17 cellular contexts compared by ENCODE assay signal in genomic region chr10:11853468-11853867, GRCh38. TPM values are rescaled to one million over a fixed set of nuclear protein-coding genes. Genes with fewer than 3 reads are reported as not detected.
DNase-seq lines count a peak whose midpoint lies in the region; ATAC-seq and TF ChIP-seq lines count a peak whose summit lies in the region.
"Had no signal": no experiment of that assay in that cellular context is flagged by ENCODE, and none has a peak within 500 bp of the region (broad histone marks: within the 10 kb centered on the region; RNA-seq: fewer than 3 reads in every experiment).

No MANE protein-coding gene starts in this region.

- H3K36me3 ChIP-seq in DND-41 (ENCODE audit: insufficient read depth, low read length) (no peaks in the 10 kb centered on the region), mammary epithelial cell (ENCODE audit: insufficient read depth, low read length) (peaks cover 43% of the 10 kb centered on the region), mesendoderm (ENCODE audit: control insufficient read depth, insufficient read depth, low read length) (peaks cover 7% of the 10 kb centered on the region)

- H2BK15ac ChIP-seq in mesendoderm (replicated peaks; ENCODE audit: low read depth) = no peak overlapping the region

- dilution Hi-C loops in mammary epithelial cell (cut with HindIII; ENCODE audit: low sequenced_read_pairs) = loop anchor here (5.0 kb wide), 1 partner anchor 71 kb away; no protein-coding TSS in a partner anchor

- no peak overlapping the region for H3K9ac ChIP-seq in DND-41 (ENCODE audit: low read depth, low read length)
- no peak overlapping the region for H3K9ac ChIP-seq in mammary epithelial cell (ENCODE audit: insufficient read depth, low read length)
- H3K9ac ChIP-seq in mesendoderm (ENCODE audit: low read length) = no peak overlapping the region
- H3K9ac ChIP-seq: BLaER1 treated with 17β-estradiol and CSF1 and Interleukin-3, amounts not matched to agents 10 nM and 100 nM had no signal

- H2AK5ac ChIP-seq in mesendoderm (ENCODE audit: low read length) = no peak overlapping the region

- peaks cover 12% of the 10 kb centered on the region for H3K27me3 ChIP-seq in DND-41 (ENCODE audit: insufficient read depth, low read length, poor library complexity)
- no peaks in the 10 kb centered on the region for H3K27me3 ChIP-seq in mammary epithelial cell (ENCODE audit: insufficient read depth, low read length)
- H3K27me3 ChIP-seq in mesendoderm (ENCODE audit: insufficient read depth, low read length, poor library complexity) = no peaks in the 10 kb centered on the region
- H3K27me3 ChIP-seq: BLaER1 treated with 17β-estradiol and CSF1 and Interleukin-3, amounts not matched to agents 10 nM and 100 nM had no signal

- H3K4me2 ChIP-seq in DND-41 (ENCODE audit: insufficient read depth, low read length) = no peak overlapping the region
- no peak overlapping the region for H3K4me2 ChIP-seq in mammary epithelial cell (ENCODE audit: insufficient read depth, low read depth, low read length)
- no peak overlapping the region for H3K4me2 ChIP-seq in mesendoderm (ENCODE audit: low read length)
- H3K4me2 ChIP-seq: BLaER1 treated with 17β-estradiol and CSF1 and Interleukin-3, amounts not matched to agents 10 nM and 100 nM had no signal

- POLR2A ChIA-PET in HEK293T (lab: Yijun Ruan, JAX) = no interaction called here

- TF ChIP-seq CTCF in DND-41 (IDR thresholded peaks at IDR 0.05; ENCODE audit: borderline replicate concordance, extremely low read depth, low read length, poor library complexity, severe bottlenecking) (peak; percentile 47), mammary epithelial cell (conservative IDR thresholded peaks at IDR 0.05 in 1 of 2, IDR thresholded peaks at IDR 0.05 in 1 of 2; ENCODE audit: extremely low read depth in 1 of 2, insufficient read depth in 1 of 2, low read depth in 1 of 2, low read length in 2 of 2) (peak; percentile 21 to 26)

- H3K9me3 ChIP-seq in DND-41 (ENCODE audit: insufficient read depth, low read length, severe bottlenecking) (no peaks in the 10 kb centered on the region), mammary epithelial cell (replicated peaks; ENCODE audit: insufficient read depth, low read length) (no peaks in the 10 kb centered on the region)
- H3K9me3 ChIP-seq: BLaER1 treated with 17β-estradiol and CSF1 and Interleukin-3, amounts not matched to agents 10 nM and 100 nM had no signal

- H3K4me3 ChIP-seq in DND-41 (ENCODE audit: low read depth in 1 of 2, low read length in 2 of 2) (no peak overlapping the region), mammary epithelial cell (replicated peaks in 1 of 3; ENCODE audit: insufficient read depth in 1 of 3, low read depth in 2 of 3, low read length in 3 of 3) (no peak overlapping the region), mesendoderm (ENCODE audit: low read length) (no peak overlapping the region)
- H3K4me3 ChIP-seq: BLaER1 treated with 17β-estradiol and CSF1 and Interleukin-3, amounts not matched to agents 10 nM and 100 nM had no signal

- H4K5ac ChIP-seq in mesendoderm (ENCODE audit: low read length) = no peak overlapping the region

- H3K18ac ChIP-seq in mesendoderm (ENCODE audit: low read length) = no peak overlapping the region

- no peak overlapping the region for H3K27ac ChIP-seq in DND-41 (ENCODE audit: low read length)
- no peak overlapping the region for H3K27ac ChIP-seq in mammary epithelial cell (ENCODE audit: insufficient read depth, low read depth, low read length)
- no peak overlapping the region for H3K27ac ChIP-seq in mesendoderm (ENCODE audit: low read depth, low read length)
- H3K27ac ChIP-seq: BLaER1 treated with 17β-estradiol and CSF1 and Interleukin-3, amounts not matched to agents 10 nM and 100 nM had no signal

- no peak overlapping the region for H2BK5ac ChIP-seq in mesendoderm (ENCODE audit: low read length)

- intact Hi-C loops in mammary epithelial cell (cut with micrococcal nuclease) = no loop called here

- 100% methylated on average over 8 of the region's 11 CpGs for WGBS in mammary epithelial cell (ENCODE audit: low coverage, missing lambda C conversion rate)
- no CpG with 5 or more reads among the region's 11 CpGs for WGBS in mesendoderm (ENCODE audit: extremely low coverage, insufficient coverage, low lambda C conversion rate)

- BruUV-seq in mammary epithelial cell (replicated peaks; lab: Mats Ljungman, UMichigan) = no TSS peak

- H3K23ac ChIP-seq in mesendoderm (ENCODE audit: low read length) = no peak overlapping the region

- H4K8ac ChIP-seq in mesendoderm (ENCODE audit: low read depth, low read length) = no peak overlapping the region

- H3K79me2 ChIP-seq in DND-41 (ENCODE audit: insufficient read depth, low read length) = no peaks in the 10 kb centered on the region
- peaks cover 85% of the 10 kb centered on the region for H3K79me2 ChIP-seq in mammary epithelial cell (ENCODE audit: insufficient read depth, low read length)
- no peaks in the 10 kb centered on the region for H3K79me2 ChIP-seq in mesendoderm (ENCODE audit: control insufficient read depth, insufficient read depth, low read length)

- no peak overlapping the region for H3K56ac ChIP-seq in mesendoderm (ENCODE audit: low read length)

- H2BK120ac ChIP-seq in mesendoderm (ENCODE audit: low read depth, low read length) = no peak overlapping the region

- ATAC-seq in DND-41 (ENCODE audit: insufficient read depth, low read depth) (no peak), HG02840 (IDR thresholded peaks at IDR 0.05; ENCODE audit: low FRiP score, unreplicated experiment) (no peak)
- ATAC-seq: left lobe of liver had no signal

- H2AFZ ChIP-seq in DND-41 (ENCODE audit: low read depth, low read length) = no peak overlapping the region
- H2AFZ ChIP-seq in mammary epithelial cell (ENCODE audit: low read depth, low read length) = no peak overlapping the region

- no peak overlapping the region for H3K4ac ChIP-seq in mesendoderm (ENCODE audit: low read depth, low read length)

- no peaks in the 10 kb centered on the region for H3K4me1 ChIP-seq in DND-41 (ENCODE audit: insufficient read depth, low read length)
- H3K4me1 ChIP-seq in mammary epithelial cell (ENCODE audit: insufficient read depth, low read length) = peaks cover 2% of the 10 kb centered on the region
- no peaks in the 10 kb centered on the region for H3K4me1 ChIP-seq in mesendoderm (ENCODE audit: control insufficient read depth, low read depth, low read length)

- in situ Hi-C loops in mammary epithelial cell (cut with MboI; ENCODE audit: low sequenced_read_pairs in 2 of 2) = no loop called here

- peaks cover 6% of the 10 kb centered on the region for H3K79me1 ChIP-seq in mesendoderm (ENCODE audit: low read length)

- CTCF ChIA-PET in HEK293T (lab: Yijun Ruan, JAX) = interaction anchor here (0.6 to 0.7 kb wide), 2 partner anchors 20 to 55 kb away, joined by 3 read pairs; no protein-coding TSS in a partner anchor
- CTCF ChIA-PET in mammary epithelial cell (lab: Charles Lee; ENCODE audit: low non-redundant PET) = interaction anchor here (0.5 kb wide), 1 partner anchor 21 kb away, joined by 10 read pairs; no protein-coding TSS in a partner anchor

- no peak for DNase-seq in DND-41
- DNase-seq in HEK293T (ENCODE audit: extremely low spot score) = peak; percentile 39
- DNase-seq in mammary epithelial cell = no peak
- DNase-seq in mesenteric fat pad (ENCODE audit: low spot score) = peak; percentile 30
- DNase-seq in islet precursor cell = no peak
- DNase-seq in stimulated activated CD8-positive, alpha-beta memory T cell treated with anti-CD3 and anti-CD28 coated beads, Interleukin-4, amount 100 ng/mL, for 48 hours = no peak
- no peak for DNase-seq in mesendoderm
- DNase-seq: activated CD4-positive, CD25-positive, alpha-beta regulatory T cell treated with anti-CD3 and anti-CD28 coated beads, Interleukin-2, amount 50 U/mL, for 72 hours; central memory CD4-positive, alpha-beta T cell; DMS79; head of caudate nucleus; NCI-H1092 treated with DMSO at 0.1 percent for 48 hours; NCI-H226; T-helper 1 cell had no signal

- H4K20me1 ChIP-seq in DND-41 (ENCODE audit: insufficient read depth, low read length) (no peaks in the 10 kb centered on the region; the same call in 1 of the 2 replicates), mammary epithelial cell (ENCODE audit: insufficient read depth, low read length) (no peaks in the 10 kb centered on the region)
- H4K20me1 ChIP-seq: BLaER1 treated with 17β-estradiol and CSF1 and Interleukin-3, amounts not matched to agents 10 nM and 100 nM had no signal

TF ChIP-seq in HEK293T, 16 proteins besides CTCF, POLR2A, EP300 and RAD21:
- TF ChIP-seq TARDBP (IDR thresholded peaks at IDR 0.05) = no peak
- TF ChIP-seq CTBP1 (IDR thresholded peaks at IDR 0.05; ENCODE audit: borderline replicate concordance) = no peak
- no peak for TF ChIP-seq ZNF384 (IDR thresholded peaks at IDR 0.05)
- no peak for TF ChIP-seq L3MBTL2 (conservative IDR thresholded peaks at IDR 0.05)
- TF ChIP-seq FOXA1 (IDR thresholded peaks at IDR 0.05) = no peak
- TF ChIP-seq HDGF (IDR thresholded peaks at IDR 0.05; ENCODE audit: borderline replicate concordance) = no peak
- TF ChIP-seq ELF4 (IDR thresholded peaks at IDR 0.05) = no peak
- TF ChIP-seq FOXK2 (IDR thresholded peaks at IDR 0.05) = no peak
- no peak for TF ChIP-seq ARNT (IDR thresholded peaks at IDR 0.05)
- TF ChIP-seq PKNOX1 (IDR thresholded peaks at IDR 0.05) = no peak
- TF ChIP-seq SUZ12 (IDR thresholded peaks at IDR 0.05) = no peak
- no peak for TF ChIP-seq NFRKB (IDR thresholded peaks at IDR 0.05)
- TF ChIP-seq BHLHE40 (IDR thresholded peaks at IDR 0.05; ENCODE audit: borderline replicate concordance) = no peak
- no peak for TF ChIP-seq LEF1 (IDR thresholded peaks at IDR 0.05; ENCODE audit: borderline replicate concordance)
- no peak for TF ChIP-seq SP1 (IDR thresholded peaks at IDR 0.05)
- TF ChIP-seq FOXM1 (IDR thresholded peaks at IDR 0.05; ENCODE audit: borderline replicate concordance) = no peak
TF ChIP-seq in HEK293T: peak in this region for 0.

RNA-seq across cellular contexts. Expression of gene PROSER2, which starts 30.3 kb away (rescaled TPM):
- total RNA-seq in mammary epithelial cell (10 to 100 TPM; 56.3 to 65.7 TPM), mesenteric fat pad (9.1 TPM)
- 20.4 TPM for polyA plus RNA-seq in mammary epithelial cell
- 18.0 TPM for polyA minus RNA-seq in mammary epithelial cell
- 9.8 TPM for polyA plus RNA-seq in mesendoderm (2013, experiment 1 of 2)
- 9.5 TPM for polyA plus RNA-seq in mesendoderm (2013, experiment 2 of 2)

Comparison
In these comparisons a context has a peak if more than half of its experiments do, and no peak if none do; other contexts are left out.
1. DNase-seq: peak in HEK293T (single experiment) and mesenteric fat pad (single experiment); none in DND-41 (single experiment), mammary epithelial cell (single experiment), islet precursor cell (single experiment), stimulated activated CD8-positive, alpha-beta memory T cell treated with anti-CD3 and anti-CD28 coated beads, Interleukin-4, amount 100 ng/mL, for 48 hours (single experiment) and mesendoderm (single experiment).